ENCODE assay signal across 1 cellular context in the genomic region with DNA sequence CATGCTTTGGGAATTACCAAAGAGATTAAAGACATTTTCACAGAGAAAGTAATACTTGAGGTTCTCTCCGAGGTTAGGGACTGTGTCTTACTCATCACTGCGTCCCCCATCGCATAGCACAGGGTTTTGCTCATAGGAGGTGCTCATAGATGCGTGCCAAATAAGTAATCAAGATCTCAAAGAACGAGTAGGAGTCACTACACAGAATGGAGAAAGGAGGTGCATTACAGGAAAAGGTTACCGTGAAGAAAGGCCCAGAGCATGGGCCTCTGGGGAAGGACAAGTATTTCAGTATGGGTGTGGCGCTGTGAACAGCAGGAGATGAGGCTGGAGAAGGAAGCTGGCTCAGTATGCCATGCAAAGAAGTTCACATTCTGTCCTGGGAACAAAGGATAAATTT.
TF ChIP-seq lines count a peak whose summit lies in the region.

No MANE protein-coding gene starts in this region.

TF ChIP-seq in H1, 55 proteins besides CTCF, POLR2A, EP300 and RAD21:
- no peak for TF ChIP-seq POLR2AphosphoS5 (IDR thresholded peaks at IDR 0.05; ENCODE audit: low read depth, low read length)
- no peak for TF ChIP-seq CHD1 (IDR thresholded peaks at IDR 0.05; ENCODE audit: low read depth, low read length)
- no peak for TF ChIP-seq CREB1 (IDR thresholded peaks at IDR 0.05)
- TF ChIP-seq GTF2F1 (IDR thresholded peaks at IDR 0.05; ENCODE audit: borderline replicate concordance, low read depth, low read length), result no peak
- TF ChIP-seq SP2 (IDR thresholded peaks at IDR 0.05; ENCODE audit: low read length), result no peak
